In the genomic region with DNA sequence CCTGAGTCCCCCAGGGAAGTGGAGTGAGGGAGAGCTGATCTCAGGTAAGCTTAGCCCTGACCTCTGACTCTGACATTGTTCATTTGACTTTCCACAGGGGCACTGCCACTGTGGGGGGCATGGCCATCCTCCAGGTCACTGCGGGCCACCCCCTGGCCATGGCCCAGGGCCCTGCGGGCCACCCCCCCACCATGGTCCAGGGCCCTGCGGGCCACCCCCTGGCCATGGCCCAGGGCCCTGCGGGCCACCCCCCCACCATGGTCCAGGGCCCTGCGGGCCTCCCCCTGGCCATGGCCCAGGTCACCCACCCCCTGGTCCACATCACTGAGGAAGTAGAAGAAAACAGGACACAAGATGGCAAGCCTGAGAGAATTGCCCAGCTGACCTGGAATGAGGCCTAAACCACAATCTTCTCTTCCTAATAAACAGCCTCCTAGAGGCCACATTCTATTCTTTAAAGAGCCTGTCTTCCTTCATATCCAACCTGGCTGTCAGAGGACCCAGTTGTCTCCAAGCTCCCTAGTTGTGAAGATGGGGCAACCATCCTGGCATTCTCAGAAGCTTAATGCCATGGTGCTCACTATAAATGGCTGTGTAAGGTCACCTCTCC, we compare ENCODE assay signal across 27 cellular contexts. TPM values are rescaled to one million over a fixed set of nuclear protein-coding genes. Genes with fewer than 3 reads are reported as not detected.
A peak's percentile ranks its signal among the peaks of the same experiment; 100 is the strongest.
DNase-seq lines count a peak whose midpoint lies in the region; ATAC-seq and TF ChIP-seq lines count a peak whose summit lies in the region.
"Had no signal": no experiment of that assay in that cellular context is flagged by ENCODE, and none has a peak within 500 bp of the region (broad histone marks: within the 10 kb centered on the region; RNA-seq: fewer than 3 reads in every experiment).

No MANE protein-coding gene starts in this region.

- DNase-seq in activated naive CD8-positive, alpha-beta T cell treated with anti-CD3 and anti-CD28 coated beads for 36 hours: no peak
- DNase-seq in amniotic epithelial cell (ENCODE audit: low read depth): peak; percentile 52
- no peak for DNase-seq in neural crest cell (ENCODE audit: low read depth, low spot score)
- no peak for DNase-seq in transverse colon
- no peak for DNase-seq in breast epithelium (ENCODE audit: low spot score in 2 of 2)
- DNase-seq: BE2C, DMS153, DND-41, IMR-90, NCI-H1092, NCI-H1417 treated with DMSO at 0.1 percent for 48 hours, NCI-H1694 treated with DMSO at 0.1 percent for 48 hours, NCI-H2081, NCI-H2227 treated with DMSO at 0.1 percent for 48 hours, NCI-H526 treated with DMSO at 0.1 percent for 48 hours, Right ventricle myocardium superior, RPMI8226 had no signal

- H3K36me3 ChIP-seq in transverse colon (peaks cover 0 to 5% (median 0%) of the 10 kb centered on the region in 4 donors), breast epithelium (no peaks in the 10 kb centered on the region)
- H3K36me3 ChIP-seq: BE2C, SJSA1 had no signal

- peaks cover 3% of the 10 kb centered on the region for H3K36me3 Mint-ChIP-seq in activated naive CD8-positive, alpha-beta T cell
- H3K36me3 Mint-ChIP-seq in activated naive CD8-positive, alpha-beta T cell treated with anti-CD3 and anti-CD28 coated beads for 36 hours: no peaks in the 10 kb centered on the region
- no peaks in the 10 kb centered on the region for H3K36me3 Mint-ChIP-seq in neural crest cell (ENCODE audit: low read depth)

- TF ChIP-seq POLR2A in transverse colon (IDR thresholded peaks at IDR 0.05) (no peak), breast epithelium (IDR thresholded peaks at IDR 0.05) (no peak)

- no peak for TF ChIP-seq CTCF in neural crest cell (conservative IDR thresholded peaks at IDR 0.05)
- no peak for TF ChIP-seq CTCF in transverse colon (IDR thresholded peaks at IDR 0.05)
- no peak for TF ChIP-seq CTCF in breast epithelium (IDR thresholded peaks at IDR 0.05)

- in situ Hi-C loops in transverse colon (cut with MboI; ENCODE audit: low pct_ligation_motif_present in 1 of 4, low pct_unique_long_range_greater_than_20kb in 1 of 4, low sequenced_read_pairs in 3 of 4): no loop called here

- peak overlapping the region; percentile 33 for H3K4me3 Mint-ChIP-seq in activated naive CD8-positive, alpha-beta T cell
- no peak overlapping the region for H3K4me3 Mint-ChIP-seq in activated naive CD8-positive, alpha-beta T cell treated with anti-CD3 and anti-CD28 coated beads for 36 hours
- peak overlapping the region; percentile 60 for H3K4me3 Mint-ChIP-seq in neural crest cell

- H3K4me3 ChIP-seq in transverse colon (no peak overlapping the region), breast epithelium (no peak overlapping the region)
- H3K4me3 ChIP-seq: SJSA1 had no signal

- intact Hi-C loops in transverse colon (cut with DNase I; ENCODE audit: low total_unique reads) (no loop called here), breast epithelium (cut with DNase I; ENCODE audit: low total_unique reads) (no loop called here)

- H3K4me1 ChIP-seq in transverse colon (peaks cover 18 to 47% (median 30%) of the 10 kb centered on the region in 4 donors), breast epithelium (peaks cover 4 to 6% of the 10 kb centered on the region in 2 donors)

- no peaks in the 10 kb centered on the region for H3K27me3 Mint-ChIP-seq in activated naive CD8-positive, alpha-beta T cell
- peaks cover 3% of the 10 kb centered on the region for H3K27me3 Mint-ChIP-seq in activated naive CD8-positive, alpha-beta T cell treated with anti-CD3 and anti-CD28 coated beads for 36 hours
- H3K27me3 Mint-ChIP-seq in neural crest cell (ENCODE audit: low read depth): peaks cover 14% of the 10 kb centered on the region

- peak overlapping the region in 3 of 4 donors; percentile 78 to 98 (median 96) for H3K27ac ChIP-seq in transverse colon
- no peak overlapping the region for H3K27ac ChIP-seq in breast epithelium
- H3K27ac ChIP-seq: 22Rv1, KMS-11, SJSA1 had no signal

- ATAC-seq in GM19324 (IDR thresholded peaks at IDR 0.05; ENCODE audit: low FRiP score, unreplicated experiment) (no peak), GM21528 (IDR thresholded peaks at IDR 0.05; ENCODE audit: low FRiP score, unreplicated experiment) (no peak)
- ATAC-seq: HCT116 had no signal

- H3K27ac Mint-ChIP-seq in activated naive CD8-positive, alpha-beta T cell: no peak overlapping the region
- no peak overlapping the region for H3K27ac Mint-ChIP-seq in activated naive CD8-positive, alpha-beta T cell treated with anti-CD3 and anti-CD28 coated beads for 36 hours
- no peak overlapping the region for H3K27ac Mint-ChIP-seq in neural crest cell (ENCODE audit: unreplicated experiment)
- H3K27ac Mint-ChIP-seq: CD14-positive monocyte had no signal

- no peaks in the 10 kb centered on the region for H3K9me3 Mint-ChIP-seq in activated naive CD8-positive, alpha-beta T cell (ENCODE audit: low read depth)
- no peaks in the 10 kb centered on the region for H3K9me3 Mint-ChIP-seq in activated naive CD8-positive, alpha-beta T cell treated with anti-CD3 and anti-CD28 coated beads for 36 hours
- H3K9me3 Mint-ChIP-seq in neural crest cell: no peaks in the 10 kb centered on the region
- H3K9me3 Mint-ChIP-seq: CD14-positive monocyte had no signal

- 72% methylated on average over 3 of the region's 5 CpGs; no CpG with 5 or more reads in 1 of the 2 donors for WGBS in transverse colon (ENCODE audit: low coverage in 1 of 2), 2 donors

- H3K4me1 Mint-ChIP-seq in activated naive CD8-positive, alpha-beta T cell (ENCODE audit: low read depth): peaks cover 6% of the 10 kb centered on the region
- H3K4me1 Mint-ChIP-seq in activated naive CD8-positive, alpha-beta T cell treated with anti-CD3 and anti-CD28 coated beads for 36 hours: peaks cover 6% of the 10 kb centered on the region
- peaks cover 28% of the 10 kb centered on the region for H3K4me1 Mint-ChIP-seq in neural crest cell

- no peaks in the 10 kb centered on the region for H3K27me3 ChIP-seq in transverse colon
- no peaks in the 10 kb centered on the region for H3K27me3 ChIP-seq in breast epithelium
- H3K27me3 ChIP-seq: BE2C, SJSA1 had no signal

- H3K9me3 ChIP-seq in transverse colon (no peaks in the 10 kb centered on the region), breast epithelium (no peaks in the 10 kb centered on the region)
- H3K9me3 ChIP-seq: BE2C had no signal

- TF ChIP-seq EP300 in transverse colon (IDR thresholded peaks at IDR 0.05; ENCODE audit: low read depth): no peak

RNA-seq across cellular contexts. Expression of a gene that starts 1.9 kb away (rescaled TPM):
- total RNA-seq in activated naive CD8-positive, alpha-beta T cell treated with anti-CD3 and anti-CD28 coated beads for 36 hours: under 1 TPM; 0.08 to 0.14 TPM
- 2.0 and 3.1 TPM in 2 replicates for total RNA-seq in neural crest cell
- 10 to 100 TPM in 2 of 4 donors, 1 to 10 TPM in 2; 8.6 to 12.9 (median 10.9) TPM for total RNA-seq in transverse colon
- under 1 TPM; under 0.01 to 0.88 (median under 0.01) TPM for total RNA-seq in breast epithelium

RNA-seq across cellular contexts. Expression of a gene that starts 5.2 kb away (rescaled TPM):
- total RNA-seq in activated naive CD8-positive, alpha-beta T cell treated with anti-CD3 and anti-CD28 coated beads for 36 hours: not detected
- not detected in 2 replicates for total RNA-seq in neural crest cell
- 1,000 to 10,000 TPM; 2,387 to 4,992 (median 3,189) TPM for total RNA-seq in transverse colon
- total RNA-seq in breast epithelium: 1 to 10 TPM in 2 of 3 donors, not detected in 1; 7.0 to 8.5 TPM
- total RNA-seq: H4, IMR-90, NCI-H460, Right ventricle myocardium superior, SJSA1 had no signal

RNA-seq across cellular contexts. Expression of a gene that starts 15.3 kb away (rescaled TPM):
- under 1 TPM; 0.24 to 0.62 TPM for total RNA-seq in activated naive CD8-positive, alpha-beta T cell treated with anti-CD3 and anti-CD28 coated beads for 36 hours
- total RNA-seq in neural crest cell (0.33 TPM in 1 of 2 replicates, not detected in the other), transverse colon (10 to 100 TPM; 22.0 to 49.4 (median 36.9) TPM), breast epithelium (10 to 100 TPM in 1 of 3 donors, 1 to 10 TPM in 2; 4.0 to 14.1 (median 9.4) TPM)

RNA-seq across cellular contexts. Expression of a gene that starts 26.4 kb away (rescaled TPM):
- total RNA-seq in activated naive CD8-positive, alpha-beta T cell treated with anti-CD3 and anti-CD28 coated beads for 36 hours: 10 to 100 TPM; 54.3 to 56.3 TPM
- 73.7 and 74.7 TPM in 2 replicates for total RNA-seq in neural crest cell
- 10 to 100 TPM in 1 of 4 donors, 1 to 10 TPM in 3; 7.5 to 80.4 (median 8.3) TPM for total RNA-seq in transverse colon
- total RNA-seq in breast epithelium: 10 to 100 TPM in 2 of 3 donors, 1 to 10 TPM in 1; 9.1 to 19.8 (median 12.1) TPM

RNA-seq across cellular contexts. Expression of a gene that starts 32.6 kb away (rescaled TPM):
- 10 to 100 TPM; 13.5 to 15.5 TPM for total RNA-seq in activated naive CD8-positive, alpha-beta T cell treated with anti-CD3 and anti-CD28 coated beads for 36 hours
- total RNA-seq in neural crest cell (22.8 and 27.5 TPM in 2 replicates), transverse colon (10 to 100 TPM; 14.5 to 62.1 (median 19.4) TPM), breast epithelium (10 to 100 TPM in 2 of 3 donors, 1 to 10 TPM in 1; 5.1 to 17.3 (median 12.5) TPM)

Comparison
In these comparisons a context has a peak if more than half of its experiments do, and no peak if none do; other contexts are left out.
1. H3K27ac ChIP-seq: peak in transverse colon (3 of 4); none in breast epithelium (0 of 2).
2. RNA of a gene that starts 5.2 kb away (total RNA-seq): 2,387 to 4,992 TPM in transverse colon; 7.0 to 8.5 TPM in breast epithelium, not detected in activated naive CD8-positive, alpha-beta T cell treated with anti-CD3 and anti-CD28 coated beads for 36 hours and not detected in neural crest cell; every median in the first group is over 100 times any median in the second.